ENCODE assay signal across 19 cellular contexts in genomic region chr13:50390503-50391248, GRCh38.
"Had no signal": no experiment of that assay in that cellular context is flagged by ENCODE, and none has a peak within 500 bp of the region (broad histone marks: within the 10 kb centered on the region; RNA-seq: fewer than 3 reads in every experiment).

No MANE protein-coding gene starts in this region.

- H3K9ac ChIP-seq: neural progenitor cell had no signal

- H3K27ac Mint-ChIP-seq: activated CD4-positive, alpha-beta memory T cell treated with anti-CD3 and anti-CD28 coated beads, Interleukin-2, amount 10 ng/mL, durations not matched to agents 7 days and 5 days; activated naive CD4-positive, alpha-beta T cell treated with anti-CD3 and anti-CD28 coated beads for 36 hours; activated naive CD8-positive, alpha-beta T cell treated with anti-CD3 and anti-CD28 coated beads, Interleukin-2, amount 50 U/mL, for 24 hours; activated T-cell treated with anti-CD3 and anti-CD28 coated beads, Interleukin-2, amount 50 U/mL, for 24 hours; activated T-helper 2 cell treated with anti-CD3 and anti-CD28 coated beads, Interferon-gamma antibody, Interleukin-2, Interleukin-4, amounts not matched to agents 10 μg/mL and 5 μg/mL and 100 μg/mL, durations not matched to agents 14 hours and 24 hours and 36 hours; memory B cell had no signal

- ATAC-seq: activated naive CD8-positive, alpha-beta T cell treated with anti-CD3 and anti-CD28 coated beads, Interleukin-2, amount 50 U/mL, for 24 hours had no signal

- H3K36me3 Mint-ChIP-seq: memory B cell, neural progenitor cell had no signal

- H2AFZ ChIP-seq: neural progenitor cell had no signal

- DNase-seq: activated CD4-positive, alpha-beta memory T cell treated with anti-CD3 and anti-CD28 coated beads, Interleukin-2, amount 10 ng/mL, durations not matched to agents 7 days and 5 days; activated CD4-positive, alpha-beta T cell treated with anti-CD3 and anti-CD28 coated beads for 48 hours; activated CD4-positive, CD25-positive, alpha-beta regulatory T cell; activated naive CD4-positive, alpha-beta T cell treated with anti-CD3 and anti-CD28 coated beads for 36 hours; activated naive CD8-positive, alpha-beta T cell treated with anti-CD3 and anti-CD28 coated beads, Interleukin-2, amount 50 U/mL, for 24 hours; activated T-cell treated with anti-CD3 and anti-CD28 coated beads, Interleukin-2, amount 50 U/mL, for 24 hours; aorta; brain microvascular endothelial cell; central memory CD4-positive, alpha-beta T cell; colonic mucosa; esophagus squamous epithelium; heart right ventricle; left ventricle myocardium inferior; ovary; stimulated activated naive CD4-positive, alpha-beta T cell; tibial artery had no signal

- H3K27me3 ChIP-seq: brain microvascular endothelial cell, colonic mucosa, esophagus squamous epithelium, heart right ventricle, neural progenitor cell, ovary, tibial artery had no signal

- H3K27ac ChIP-seq: brain microvascular endothelial cell, colonic mucosa, esophagus squamous epithelium, neural progenitor cell, ovary, tibial artery had no signal

- H3K4me1 ChIP-seq: colonic mucosa had no signal

- H3K4me3 ChIP-seq: colonic mucosa, esophagus squamous epithelium, heart right ventricle, left ventricle myocardium inferior, neural progenitor cell, ovary, tibial artery had no signal

- H3K27me3 Mint-ChIP-seq: memory B cell had no signal

- H3K36me3 ChIP-seq: brain microvascular endothelial cell, colonic mucosa, esophagus squamous epithelium, heart right ventricle, left ventricle myocardium inferior, neural progenitor cell, ovary, tibial artery had no signal

- H3K9me3 Mint-ChIP-seq: activated CD4-positive, alpha-beta memory T cell treated with anti-CD3 and anti-CD28 coated beads, Interleukin-2, amount 10 ng/mL, durations not matched to agents 7 days and 5 days; activated naive CD4-positive, alpha-beta T cell treated with anti-CD3 and anti-CD28 coated beads for 36 hours; activated naive CD8-positive, alpha-beta T cell treated with anti-CD3 and anti-CD28 coated beads, Interleukin-2, amount 50 U/mL, for 24 hours; activated T-cell treated with anti-CD3 and anti-CD28 coated beads, Interleukin-2, amount 50 U/mL, for 24 hours; activated T-helper 2 cell treated with anti-CD3 and anti-CD28 coated beads, Interferon-gamma antibody, Interleukin-2, Interleukin-4, amounts not matched to agents 10 μg/mL and 5 μg/mL and 100 μg/mL, durations not matched to agents 14 hours and 24 hours and 36 hours; memory B cell; neural progenitor cell had no signal

- H3K4me3 Mint-ChIP-seq: activated CD4-positive, alpha-beta memory T cell treated with anti-CD3 and anti-CD28 coated beads, Interleukin-2, amount 10 ng/mL, durations not matched to agents 7 days and 5 days; activated naive CD4-positive, alpha-beta T cell treated with anti-CD3 and anti-CD28 coated beads for 36 hours; activated naive CD8-positive, alpha-beta T cell treated with anti-CD3 and anti-CD28 coated beads, Interleukin-2, amount 50 U/mL, for 24 hours; activated T-cell treated with anti-CD3 and anti-CD28 coated beads, Interleukin-2, amount 50 U/mL, for 24 hours; memory B cell; neural progenitor cell had no signal

- H3K4me1 Mint-ChIP-seq: activated CD4-positive, alpha-beta memory T cell treated with anti-CD3 and anti-CD28 coated beads, Interleukin-2, amount 10 ng/mL, durations not matched to agents 7 days and 5 days had no signal

- H3K9me3 ChIP-seq: colonic mucosa, esophagus squamous epithelium, heart right ventricle, left ventricle myocardium inferior, ovary, tibial artery had no signal

- H3K4me2 ChIP-seq: neural progenitor cell had no signal
